15 cellular contexts compared by ENCODE assay signal in the genomic region with DNA sequence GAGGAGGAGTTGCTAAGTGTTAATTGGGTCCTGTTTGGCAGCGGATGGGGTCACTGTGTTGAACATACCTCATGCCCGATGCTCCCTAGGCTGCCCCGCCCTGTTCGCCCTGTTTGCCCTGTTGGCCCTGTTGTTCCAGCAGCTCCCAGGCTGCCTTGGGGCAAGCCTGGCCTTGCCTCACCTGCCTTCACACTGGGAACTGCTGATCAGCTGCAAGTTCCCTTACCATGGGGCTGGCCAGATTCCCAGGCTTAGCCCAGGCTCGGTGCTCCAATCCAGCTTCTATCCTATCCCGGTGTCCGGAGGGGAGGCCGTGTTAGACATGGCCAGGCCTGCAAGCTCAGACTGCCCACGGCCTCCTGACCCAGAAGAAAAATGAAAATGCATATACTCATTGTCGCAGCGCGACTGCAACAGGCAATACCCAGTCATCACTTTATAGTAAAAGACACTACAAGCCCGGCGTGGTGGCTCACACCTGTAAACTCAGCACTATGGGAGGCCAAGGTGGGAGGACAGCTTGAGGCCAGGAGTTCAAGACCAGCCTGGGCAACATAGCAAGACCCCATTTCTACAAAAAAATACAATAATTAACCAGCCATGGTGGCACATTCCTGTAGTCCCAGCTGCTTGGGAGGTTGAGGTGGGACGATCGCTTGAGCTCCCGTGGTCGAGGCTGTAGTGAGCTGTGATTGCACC. TPM values are rescaled to one million over a fixed set of nuclear protein-coding genes. Genes with fewer than 3 reads are reported as not detected.
DNase-seq lines count a peak whose midpoint lies in the region; ATAC-seq, FAIRE-seq and TF ChIP-seq lines count a peak whose summit lies in the region.
"Had no signal": no experiment of that assay in that cellular context is flagged by ENCODE, and none has a peak within 500 bp of the region (broad histone marks: within the 10 kb centered on the region; RNA-seq: fewer than 3 reads in every experiment).

No MANE protein-coding gene starts in this region.

- no peak overlapping the region for H3K4me2 ChIP-seq in HCT116 (ENCODE audit: low read length)
- H3K4me2 ChIP-seq in keratinocyte (ENCODE audit: control insufficient read depth, extremely low read depth, insufficient read depth, low read depth, low read length): peak overlapping the region; percentile 54
- H3K4me2 ChIP-seq in Karpas-422 (ENCODE audit: low read depth, low read length, poor library complexity, severe bottlenecking): no peak overlapping the region

- peak; percentile 42; the same call in 1 of the 2 replicates for ATAC-seq in HCT116

- TF ChIP-seq RAD21 in HCT116 (IDR thresholded peaks at IDR 0.05; ENCODE audit: low read depth): no peak

- POLR2A ChIA-PET in HCT116 (lab: Charles Lee): no interaction called here

- DNase-seq in HCT116 (ENCODE audit: low read depth, low spot score): no peak
- DNase-seq in SW480 (ENCODE audit: low spot score): peak; percentile 26
- DNase-seq in keratinocyte (ENCODE audit: low read depth, low spot score): peak; percentile 52
- DNase-seq in prostate gland (ENCODE audit: low spot score): peak; percentile 73
- no peak for DNase-seq in sigmoid colon
- DNase-seq in T-helper 1 cell: no peak
- no peak for DNase-seq in Karpas-422
- no peak for DNase-seq in NOMO-1 (lab: John Stamatoyannopoulos, UW; ENCODE audit: unreplicated experiment in 2 of 2)
- DNase-seq: activated CD4-positive, alpha-beta memory T cell treated with anti-CD3 and anti-CD28 coated beads for 36 hours; central memory CD4-positive, alpha-beta T cell; effector memory CD4-positive, alpha-beta T cell; foreskin fibroblast; GOT3; stimulated activated CD4-positive, alpha-beta T cell treated with anti-CD3 and anti-CD28 coated beads, Interleukin-4, amount 100 ng/mL, for 4 hours had no signal

- no peaks in the 10 kb centered on the region for H3K79me2 ChIP-seq in HCT116 (ENCODE audit: insufficient read depth, low read length)
- no peaks in the 10 kb centered on the region for H3K79me2 ChIP-seq in keratinocyte (ENCODE audit: control insufficient read depth, insufficient read depth, low read length)
- no peaks in the 10 kb centered on the region for H3K79me2 ChIP-seq in Karpas-422 (ENCODE audit: low read length)

- BruUV-seq in HCT116 (replicated peaks; lab: Mats Ljungman, UMichigan): no TSS peak

- H4K20me1 ChIP-seq in HCT116 (ENCODE audit: insufficient read depth): no peaks in the 10 kb centered on the region
- no peaks in the 10 kb centered on the region for H4K20me1 ChIP-seq in keratinocyte (ENCODE audit: control insufficient read depth, extremely low read depth, insufficient read depth, low read length)
- no peaks in the 10 kb centered on the region for H4K20me1 ChIP-seq in Karpas-422 (ENCODE audit: insufficient read depth, low read depth, low read length)

- peak; percentile 93 for FAIRE-seq in keratinocyte (lab: Jason Lieb, UNC)

- intact Hi-C loops in HCT116 (cut with micrococcal nuclease) (no loop called here), prostate gland (cut with DNase I) (no loop called here), sigmoid colon (cut with DNase I) (no loop called here)

- dilution Hi-C loops in keratinocyte (cut with MboI; ENCODE audit: extremely low pct_ligation_motif_present, low sequenced_read_pairs): no loop called here

- H3K9ac ChIP-seq in HCT116 (ENCODE audit: low read length) (no peak overlapping the region), keratinocyte (ENCODE audit: control insufficient read depth, extremely low read depth, insufficient read depth, low read length) (peak overlapping the region; percentile 0), Karpas-422 (ENCODE audit: low read length) (no peak overlapping the region)

- CTCF ChIA-PET in HCT116 (lab: Charles Lee): interaction anchor here (2.5 kb wide), 1 partner anchor 13 kb away, joined by 10 read pairs; no protein-coding TSS in a partner anchor

- H3K27ac ChIP-seq in HCT116 (ENCODE audit: low read depth, low read length) (no peak overlapping the region), keratinocyte (ENCODE audit: control insufficient read depth, insufficient read depth, low read length) (peak overlapping the region; percentile 5), prostate gland (peak overlapping the region in 1 of 2 donors; percentile 12), sigmoid colon (no peak overlapping the region), Karpas-422 (ENCODE audit: low read length) (no peak overlapping the region)
- H3K27ac ChIP-seq: tibial nerve had no signal

- peak overlapping the region; percentile 35 for H2AFZ ChIP-seq in HCT116 (ENCODE audit: low read depth, low read length, poor library complexity, severe bottlenecking)
- H2AFZ ChIP-seq in keratinocyte (ENCODE audit: control insufficient read depth, low read length): peak overlapping the region; percentile 93
- H2AFZ ChIP-seq in Karpas-422 (ENCODE audit: low read length): no peak overlapping the region

- H3K4me3 ChIP-seq in HCT116 (replicated peaks in 1 of 2; ENCODE audit: low read depth in 1 of 2, low read length in 2 of 2) (no peak overlapping the region), keratinocyte (ENCODE audit: control insufficient read depth in 2 of 3, extremely low read depth in 1 of 3, insufficient read depth in 2 of 3, low read depth in 1 of 3, low read length in 3 of 3) (no peak overlapping the region), prostate gland (no peak overlapping the region), sigmoid colon (no peak overlapping the region), Karpas-422 (ENCODE audit: low read length) (no peak overlapping the region)
- H3K4me3 ChIP-seq: tibial nerve had no signal

- H3K9me2 ChIP-seq in HCT116 (ENCODE audit: insufficient read depth) (no peaks in the 10 kb centered on the region), Karpas-422 (replicated peaks; ENCODE audit: insufficient read depth, low read length) (no peaks in the 10 kb centered on the region)

- H3K4me1 ChIP-seq in HCT116 (ENCODE audit: control insufficient read depth in 1 of 2, insufficient read depth in 2 of 2, low read length in 2 of 2) (peaks cover 2 to 5% of the 10 kb centered on the region in 2 experiments; a peak in 2 of 4 replicates), keratinocyte (ENCODE audit: control insufficient read depth, extremely low read depth, insufficient read depth, low read length) (peaks cover 9% of the 10 kb centered on the region), prostate gland (replicated peaks) (no peaks in the 10 kb centered on the region), sigmoid colon (no peaks in the 10 kb centered on the region), Karpas-422 (ENCODE audit: low read length) (no peaks in the 10 kb centered on the region)
- H3K4me1 ChIP-seq: tibial nerve had no signal

- H3K9me1 ChIP-seq in keratinocyte (ENCODE audit: control insufficient read depth, extremely low read depth, insufficient read depth, low read length): no peaks in the 10 kb centered on the region

- TF ChIP-seq CTCF in HCT116 (IDR thresholded peaks at IDR 0.05 in 2 of 3, conservative IDR thresholded peaks at IDR 0.05 in 1 of 3; ENCODE audit: borderline replicate concordance in 1 of 3, insufficient read depth in 1 of 3, low read depth in 2 of 3, low read length in 2 of 3): no peak
- no peak for TF ChIP-seq CTCF in keratinocyte (optimal IDR thresholded peaks at IDR 0.05 in 1 of 3, IDR thresholded peaks at IDR 0.05 in 1 of 3, conservative IDR thresholded peaks at IDR 0.05 in 1 of 3; ENCODE audit: extremely low read depth in 1 of 3, insufficient read depth in 2 of 3, low read length in 3 of 3)
- no peak for TF ChIP-seq CTCF in prostate gland (IDR thresholded peaks at IDR 0.05)
- TF ChIP-seq CTCF in sigmoid colon (IDR thresholded peaks at IDR 0.05): no peak

- TF ChIP-seq POLR2A in HCT116 (IDR thresholded peaks at IDR 0.05; ENCODE audit: borderline replicate concordance, extremely low read depth, insufficient read depth, insufficient read length): no peak
- no peak for TF ChIP-seq POLR2A in prostate gland (IDR thresholded peaks at IDR 0.05)
- TF ChIP-seq POLR2A in sigmoid colon (IDR thresholded peaks at IDR 0.05): no peak

- WGBS in prostate gland: 55% methylated on average over 18 of the region's 18 CpGs
- 67 to 85% methylated on average over 18 of the region's 18 CpGs for WGBS in sigmoid colon, 2 donors

- no peaks in the 10 kb centered on the region for H3K27me3 ChIP-seq in HCT116 (ENCODE audit: insufficient read depth, low read length)
- H3K27me3 ChIP-seq in keratinocyte (ENCODE audit: control insufficient read depth, extremely low read depth, insufficient read depth, low read length): no peaks in the 10 kb centered on the region
- H3K27me3 ChIP-seq in prostate gland (replicated peaks; ENCODE audit: insufficient read depth): no peaks in the 10 kb centered on the region
- no peaks in the 10 kb centered on the region for H3K27me3 ChIP-seq in sigmoid colon
- H3K27me3 ChIP-seq in Karpas-422 (ENCODE audit: low read length): no peaks in the 10 kb centered on the region
- H3K27me3 ChIP-seq: tibial nerve had no signal

- H3K36me3 ChIP-seq in HCT116 (ENCODE audit: control insufficient read depth in 1 of 2, insufficient read depth in 2 of 2, low read length in 2 of 2) (no peaks in the 10 kb centered on the region), keratinocyte (ENCODE audit: control insufficient read depth in 2 of 2, extremely low read depth in 1 of 2, insufficient read depth in 2 of 2, low read length in 2 of 2) (no peaks in the 10 kb centered on the region), prostate gland (no peaks in the 10 kb centered on the region), sigmoid colon (no peaks in the 10 kb centered on the region), Karpas-422 (ENCODE audit: insufficient read depth, low read length) (no peaks in the 10 kb centered on the region)
- H3K36me3 ChIP-seq: tibial nerve had no signal

- no peak for TF ChIP-seq EP300 in sigmoid colon (IDR thresholded peaks at IDR 0.05)

- no peaks in the 10 kb centered on the region for H3K9me3 ChIP-seq in HCT116 (ENCODE audit: control insufficient read depth in 1 of 2, insufficient read depth in 1 of 2, low read depth in 1 of 2, low read length in 2 of 2)
- no peaks in the 10 kb centered on the region for H3K9me3 ChIP-seq in keratinocyte (ENCODE audit: control insufficient read depth, low read depth, low read length)
- no peaks in the 10 kb centered on the region for H3K9me3 ChIP-seq in prostate gland
- H3K9me3 ChIP-seq in sigmoid colon: no peaks in the 10 kb centered on the region
- no peaks in the 10 kb centered on the region for H3K9me3 ChIP-seq in Karpas-422 (ENCODE audit: low read length)
- H3K9me3 ChIP-seq: tibial nerve had no signal

- RAD21 ChIA-PET in HCT116 (lab: Charles Lee; ENCODE audit: low non-redundant PET in 1 of 2, low total read pairs in 2 of 2, uncharacterized antibody in 2 of 2, unreplicated experiment in 2 of 2): interaction anchor here in 1 of 2 experiments (0.7 kb wide), 1 partner anchor 328 kb away, joined by 3 read pairs; no protein-coding TSS in a partner anchor

RNA-seq across cellular contexts. Expression of a gene that starts 42.9 kb away (rescaled TPM):
- total RNA-seq in HCT116 (2021; ENCODE audit: unreplicated experiment) (10.0 TPM), prostate gland (10 to 100 TPM; 13.6 to 18.0 TPM), sigmoid colon (10 to 100 TPM in 1 of 4 donors, 1 to 10 TPM in 3; 5.3 to 10.0 (median 7.5) TPM)
- 7.8 and 8.9 TPM in 2 replicates for polyA plus RNA-seq in HCT116 (2012)
- polyA plus RNA-seq in keratinocyte (3.9 to 5.4 TPM (median 4.5 TPM) in 3 replicates), sigmoid colon (10 to 100 TPM; 13.8 to 28.2 (median 24.1) TPM)
- polyA plus RNA-seq in keratinocyte (2011; ENCODE audit: low read depth): 4.9 TPM
- 4.8 and 6.2 TPM in 2 replicates for polyA plus RNA-seq in keratinocyte (2011; cell fraction: cytosol; rRNA removed)
- polyA plus RNA-seq in keratinocyte (2011; cell fraction: nucleus; rRNA removed): 15.1 and 18.4 TPM in 2 replicates
- 18.9 and 20.7 TPM in 2 replicates for polyA plus RNA-seq in keratinocyte (2012; ENCODE audit: low replicate concordance)
- polyA minus RNA-seq in keratinocyte: 11.3 to 32.5 TPM (median 11.8 TPM) in 3 replicates
- polyA minus RNA-seq in keratinocyte (2011; cell fraction: cytosol; rRNA and poly(A)+ RNA removed): 12.9 TPM
- 9.6 and 13.2 TPM in 2 replicates for polyA minus RNA-seq in keratinocyte (2011; cell fraction: nucleus; rRNA and poly(A)+ RNA removed)
- 25.2 and 32.3 TPM in 2 replicates for total RNA-seq in Karpas-422 (2014; rRNA removed; shearing (Covaris generic); ENCODE audit: low replicate concordance)

RNA-seq across cellular contexts. Expression of a gene that starts 45.5 kb away (rescaled TPM):
- 8.8 TPM for total RNA-seq in HCT116 (2021; ENCODE audit: unreplicated experiment)
- 5.4 and 6.1 TPM in 2 replicates for polyA plus RNA-seq in HCT116 (2012)
- polyA plus RNA-seq in keratinocyte: 6.2 to 10.1 TPM (median 9.0 TPM) in 3 replicates
- 3.0 TPM for polyA plus RNA-seq in keratinocyte (2011; ENCODE audit: low read depth)
- 7.0 and 7.5 TPM in 2 replicates for polyA plus RNA-seq in keratinocyte (2011; cell fraction: cytosol; rRNA removed)
- 10.5 and 11.4 TPM in 2 replicates for polyA plus RNA-seq in keratinocyte (2011; cell fraction: nucleus; rRNA removed)
- polyA plus RNA-seq in keratinocyte (2012; ENCODE audit: low replicate concordance): 5.7 and 8.9 TPM in 2 replicates
- polyA minus RNA-seq in keratinocyte: 6.6 to 7.8 TPM (median 7.3 TPM) in 3 replicates
- 3.8 TPM for polyA minus RNA-seq in keratinocyte (2011; cell fraction: cytosol; rRNA and poly(A)+ RNA removed)
- 2.6 and 4.0 TPM in 2 replicates for polyA minus RNA-seq in keratinocyte (2011; cell fraction: nucleus; rRNA and poly(A)+ RNA removed)
- 10 to 100 TPM; 18.7 to 39.5 TPM for total RNA-seq in prostate gland
- total RNA-seq in sigmoid colon: 10 to 100 TPM; 17.9 to 33.5 (median 22.9) TPM
- polyA plus RNA-seq in sigmoid colon: 10 to 100 TPM; 16.2 to 19.3 (median 16.4) TPM
- not detected in 2 replicates for total RNA-seq in Karpas-422 (2014; rRNA removed; shearing (Covaris generic); ENCODE audit: low replicate concordance)

Comparison
In these comparisons a context has a peak if more than half of its experiments do, and no peak if none do; other contexts are left out.
1. DNase-seq: peak in SW480 (single experiment), keratinocyte (single experiment) and prostate gland (single experiment); none in HCT116 (single experiment), sigmoid colon (single experiment), T-helper 1 cell (0 of 5), Karpas-422 (single experiment) and NOMO-1 (0 of 2).